In the genomic region with DNA sequence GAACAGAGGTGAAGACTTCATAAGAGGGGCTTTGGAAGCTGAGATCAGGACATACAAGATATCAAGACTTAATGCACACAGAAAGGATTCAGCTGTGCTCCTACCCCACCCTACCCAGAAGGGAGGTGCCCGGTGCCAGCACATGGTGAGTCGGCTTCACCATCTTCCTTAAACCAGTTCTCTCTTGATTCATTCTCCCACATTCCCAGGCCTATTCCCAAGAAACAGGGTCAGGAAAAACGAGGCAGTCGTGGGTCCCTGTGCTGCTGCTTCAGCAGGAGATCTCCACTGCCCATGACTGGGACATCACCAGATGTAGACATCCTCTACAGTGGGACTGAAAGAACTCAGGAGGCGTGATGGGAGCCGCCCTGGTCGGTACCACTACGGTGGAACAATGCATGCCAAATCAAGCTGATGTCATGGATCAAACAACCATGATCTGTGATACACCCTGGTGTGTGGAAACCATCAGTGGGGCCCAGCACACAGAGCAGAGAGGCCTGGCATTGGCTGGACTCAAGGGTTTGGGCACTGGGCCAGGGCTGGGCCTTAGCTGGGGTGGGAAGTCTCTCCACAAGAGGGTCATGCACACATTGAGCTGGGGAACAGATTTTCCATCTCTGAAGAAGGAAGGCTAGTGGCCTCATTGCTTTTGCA, we compare ENCODE assay signal across 8 cellular contexts. TPM values are rescaled to one million over a fixed set of nuclear protein-coding genes. Genes with fewer than 3 reads are reported as not detected.
DNase-seq lines count a peak whose midpoint lies in the region; ATAC-seq and TF ChIP-seq lines count a peak whose summit lies in the region.

No MANE protein-coding gene starts in this region.

- no peaks in the 10 kb centered on the region for H3K27me3 Mint-ChIP-seq in WTC11 (ENCODE audit: low read depth)

- DNase-seq in WTC11 (ENCODE audit: low spot score) (no peak), left ventricle myocardium inferior (peak; percentile 71), GM19238 (ENCODE audit: insufficient read length, low spot score) (no peak)
- DNase-seq in effector CD4-positive, alpha-beta T cell = no peak

- no peak for ATAC-seq in WTC11
- no peak for ATAC-seq in GM19023 (IDR thresholded peaks at IDR 0.05; ENCODE audit: unreplicated experiment)
- ATAC-seq in HG02623 (IDR thresholded peaks at IDR 0.05; ENCODE audit: unreplicated experiment) = no peak

- H3K9me3 Mint-ChIP-seq in WTC11 = no peaks in the 10 kb centered on the region

- H3K4me1 ChIP-seq in HEK293 (ENCODE audit: control insufficient read depth, insufficient read depth, low read length) (peaks cover 11% of the 10 kb centered on the region), left ventricle myocardium inferior (peaks cover 100% of the 10 kb centered on the region)

- CTCF ChIA-PET in HEK293 (lab: Yijun Ruan, JAX) = interaction anchor here (0.6 to 1.9 kb wide), 9 partner anchors 11 to 465 kb away, joined by 3 to 8 read pairs (median 4); no protein-coding TSS in a partner anchor
- CTCF ChIA-PET in WTC11 (lab: Charles Lee) = interaction anchor here (0.5 to 4.1 kb wide), 9 partner anchors 9 to 1892 kb away, joined by 3 to 39 read pairs (median 6); partner anchors contain the start of gene NBEAL2

- no peak for TF ChIP-seq CTCF in HEK293 (tag by site-specific recombination; IDR thresholded peaks at IDR 0.05)
- no peak for TF ChIP-seq CTCF in WTC11 (IDR thresholded peaks at IDR 0.05)
- TF ChIP-seq CTCF in left ventricle myocardium inferior (IDR thresholded peaks at IDR 0.05; ENCODE audit: borderline replicate concordance) = no peak

- no peaks in the 10 kb centered on the region for H3K9me3 ChIP-seq in HEK293 (ENCODE audit: control insufficient read depth, insufficient read depth, low read depth, low read length)
- no peaks in the 10 kb centered on the region for H3K9me3 ChIP-seq in left ventricle myocardium inferior (replicated peaks)

- H3K36me3 Mint-ChIP-seq in WTC11 = peaks cover 9% of the 10 kb centered on the region; the same call in 1 of the 2 replicates

- H3K4me1 Mint-ChIP-seq in WTC11 = peaks cover 31% of the 10 kb centered on the region

- H3K36me3 ChIP-seq in HEK293 (ENCODE audit: control insufficient read depth in 2 of 2, insufficient read depth in 1 of 2, low read length in 2 of 2) (peaks cover 3 to 55% of the 10 kb centered on the region in 2 experiments; a peak in 2 of 3 replicates), left ventricle myocardium inferior (peaks cover 12% of the 10 kb centered on the region)

- H3K4me3 ChIP-seq in HEK293 (ENCODE audit: low read depth, low read length) = no peak overlapping the region
- no peak overlapping the region for H3K4me3 ChIP-seq in left ventricle myocardium inferior
- H3K4me3 ChIP-seq in skin epidermis = no peak overlapping the region

- POLR2A ChIA-PET in HEK293 (lab: Yijun Ruan, JAX) = interaction anchor here (0.7 to 1.2 kb wide), 2 partner anchors 42 to 45 kb away, joined by 5 to 6 read pairs; partner anchors contain the start of genes CCDC12 and NBEAL2
- POLR2A ChIA-PET in WTC11 (lab: Charles Lee) = interaction anchor here (0.8 to 1.0 kb wide), 2 partner anchors 42 to 63 kb away, joined by 3 read pairs; partner anchors contain the start of gene CCDC12

- H3K27ac Mint-ChIP-seq in WTC11 = peak overlapping the region; percentile 91; the same call in 1 of the 2 replicates

- H3K4me3 Mint-ChIP-seq in WTC11 = no peak overlapping the region

- H3K27ac ChIP-seq in HEK293 (ENCODE audit: extremely low read depth, low read depth, low read length) (no peak overlapping the region), left ventricle myocardium inferior (replicated peaks) (peak overlapping the region; percentile 90), skin epidermis (peak overlapping the region in 20 of 21 experiments; percentile 0 to 89 (median 78))

- intact Hi-C loops in left ventricle myocardium inferior (cut with micrococcal nuclease) = no loop called here

- no peaks in the 10 kb centered on the region for H3K27me3 ChIP-seq in left ventricle myocardium inferior (ENCODE audit: low read depth)

TF ChIP-seq in HEK293, 187 proteins besides CTCF, POLR2A, EP300 and RAD21 (continues in another document):
- TF ChIP-seq, protein P1, sequence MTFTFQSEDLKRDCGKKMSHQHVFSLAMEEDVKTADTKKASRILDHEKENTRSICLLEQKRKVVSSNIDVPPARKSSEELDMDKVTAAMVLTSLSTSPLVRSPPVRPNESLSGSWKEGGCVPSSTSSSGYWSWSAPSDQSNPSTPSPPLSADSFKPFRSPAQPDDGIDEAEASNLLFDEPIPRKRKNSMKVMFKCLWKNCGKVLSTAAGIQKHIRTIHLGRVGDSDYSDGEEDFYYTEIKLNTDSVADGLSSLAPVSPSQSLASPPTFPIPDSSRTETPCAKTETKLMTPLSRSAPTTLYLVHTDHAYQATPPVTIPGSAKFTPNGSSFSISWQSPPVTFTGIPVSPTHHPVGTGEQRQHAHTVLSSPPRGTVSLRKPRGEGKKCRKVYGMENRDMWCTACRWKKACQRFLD (tag by site-specific recombination; IDR thresholded peaks at IDR 0.05) = no peak
- TF ChIP-seq ZNF692 (tag by site-specific recombination; IDR thresholded peaks at IDR 0.05) (peak; percentile 97), ZIC2 (tag by site-specific recombination; IDR thresholded peaks at IDR 0.05) (peak; percentile 13; the same call in 1 of the 2 replicates), ZNF404 (tag by site-specific recombination; IDR thresholded peaks at IDR 0.05) (no peak)

TF ChIP-seq in WTC11, 78 proteins besides CTCF, POLR2A, EP300 and RAD21 (continues in another document):
- no peak for TF ChIP-seq ARID4B (CRISPR knock-in tag; IDR thresholded peaks at IDR 0.05; ENCODE audit: borderline replicate concordance)
- TF ChIP-seq ZNF671 (CRISPR knock-in tag; IDR thresholded peaks at IDR 0.05) = no peak
- TF ChIP-seq NR1H2 (CRISPR knock-in tag; IDR thresholded peaks at IDR 0.05) = no peak
- no peak for TF ChIP-seq RORB (CRISPR knock-in tag; IDR thresholded peaks at IDR 0.05)
- TF ChIP-seq ZNF423 (CRISPR knock-in tag; IDR thresholded peaks at IDR 0.05) = no peak
- TF ChIP-seq HMGA2 (CRISPR knock-in tag; IDR thresholded peaks at IDR 0.05) = no peak
- no peak for TF ChIP-seq ATF2 (CRISPR knock-in tag; IDR thresholded peaks at IDR 0.05; ENCODE audit: borderline replicate concordance, low read depth)
- no peak for TF ChIP-seq ZNF121 (CRISPR knock-in tag; IDR thresholded peaks at IDR 0.05)
- TF ChIP-seq USF2 (CRISPR knock-in tag; IDR thresholded peaks at IDR 0.05) = no peak
- TF ChIP-seq ZNF263 (CRISPR knock-in tag; IDR thresholded peaks at IDR 0.05; ENCODE audit: low read depth) = no peak

RNA-seq across cellular contexts. Expression of gene CCDC12, which starts 41.9 kb away (rescaled TPM):
- total RNA-seq in WTC11 (2021) (50.3 to 59.1 TPM (median 55.9 TPM) in 3 replicates), left ventricle myocardium inferior (31.0 TPM)

RNA-seq across cellular contexts. Expression of gene NBEAL2, which starts 44.8 kb away (rescaled TPM):
- total RNA-seq in WTC11 (2021) (64.0 to 80.0 TPM (median 64.3 TPM) in 3 replicates), left ventricle myocardium inferior (12.6 TPM)

RNA-seq across cellular contexts. Expression of gene PTH1R, which starts 57.1 kb away (rescaled TPM):
- 4.0 to 12.0 TPM (median 5.6 TPM) in 3 replicates for total RNA-seq in WTC11 (2021)
- total RNA-seq in left ventricle myocardium inferior = 6.4 TPM
